ENCODE assay signal across 17 cellular contexts in the genomic region with DNA sequence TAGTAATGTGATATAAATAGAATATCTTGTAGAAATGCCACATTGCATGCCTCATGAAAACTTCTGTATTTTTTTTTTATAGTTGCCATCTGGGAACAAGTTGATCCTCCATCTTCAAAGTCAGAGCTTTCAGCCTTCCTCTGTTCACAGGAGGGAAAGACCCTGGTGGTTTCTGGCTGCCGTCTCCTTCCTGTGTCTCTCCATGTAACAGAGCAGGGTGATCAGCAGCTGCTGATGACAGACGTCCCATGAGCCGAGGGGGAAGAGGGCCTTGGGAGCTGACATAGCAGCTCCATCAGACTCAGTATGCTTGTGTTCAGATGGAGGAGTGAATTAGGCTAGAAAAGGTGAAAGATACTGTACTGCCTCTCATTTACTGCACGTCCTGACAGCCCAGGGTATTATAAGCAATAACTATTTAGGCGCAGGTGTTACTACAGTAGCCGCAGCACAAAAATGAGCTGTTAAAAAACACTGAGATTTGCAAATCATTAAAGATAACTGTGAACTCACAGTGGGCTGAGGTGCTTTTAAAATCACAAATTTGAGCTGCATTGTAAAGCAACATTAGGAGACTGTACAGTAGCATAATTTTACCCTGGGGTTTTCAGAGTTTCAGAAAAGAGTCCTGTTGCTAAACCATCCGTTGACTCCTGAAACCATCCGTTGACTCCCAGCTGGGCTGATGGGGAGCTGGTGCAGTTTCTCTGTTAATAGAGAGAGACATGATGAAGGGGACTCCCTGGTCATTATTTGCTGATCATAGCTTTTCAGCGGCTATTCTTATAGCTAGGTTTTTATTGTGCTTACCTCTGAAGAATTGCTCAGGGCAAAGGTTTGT.
DNase-seq lines count a peak whose midpoint lies in the region; ATAC-seq and TF ChIP-seq lines count a peak whose summit lies in the region.
"Had no signal": no experiment of that assay in that cellular context is flagged by ENCODE, and none has a peak within 500 bp of the region (broad histone marks: within the 10 kb centered on the region; RNA-seq: fewer than 3 reads in every experiment).

No MANE protein-coding gene starts in this region.

- peak; percentile 47 for DNase-seq in glutamatergic neuron
- no peak for DNase-seq in SW 1271 (lab: John Stamatoyannopoulos, UW)
- no peak for DNase-seq in NCI-H2196 treated with DMSO at 0.1 percent for 48 hours (lab: John Stamatoyannopoulos, UW; ENCODE audit: unreplicated experiment)
- DNase-seq: activated CD4-positive, alpha-beta T cell treated with anti-CD3 and anti-CD28 coated beads for 1 hour; BE2C; HCEC 1CT; naive B cell; NCI-H1417 treated with DMSO at 0.1 percent for 48 hours; NCI-H446; SHP77 treated with DMSO at 0.1 percent for 48 hours; stimulated activated naive CD4-positive, alpha-beta T cell treated with Interleukin-2 at 50 U/mL for 16 hours; upper lobe of left lung had no signal

- peaks cover 9% of the 10 kb centered on the region for H3K9me3 Mint-ChIP-seq in glutamatergic neuron (ENCODE audit: unreplicated experiment)
- H3K9me3 Mint-ChIP-seq: activated naive CD4-positive, alpha-beta T cell treated with anti-CD3 and anti-CD28 coated beads, Interleukin-2, amount 50 U/mL, for 24 hours had no signal

- peaks cover 1% of the 10 kb centered on the region for H3K27me3 Mint-ChIP-seq in glutamatergic neuron (ENCODE audit: unreplicated experiment)

- H3K36me3 Mint-ChIP-seq in glutamatergic neuron (ENCODE audit: unreplicated experiment) = no peaks in the 10 kb centered on the region
- H3K36me3 Mint-ChIP-seq: activated naive CD4-positive, alpha-beta T cell treated with anti-CD3 and anti-CD28 coated beads, Interleukin-2, amount 50 U/mL, for 24 hours; naive B cell had no signal

- H3K27ac Mint-ChIP-seq in glutamatergic neuron (ENCODE audit: unreplicated experiment) = peak overlapping the region; percentile 87
- H3K27ac Mint-ChIP-seq: activated naive CD4-positive, alpha-beta T cell treated with anti-CD3 and anti-CD28 coated beads, Interleukin-2, amount 50 U/mL, for 24 hours; naive B cell had no signal

- H3K4me3 Mint-ChIP-seq in glutamatergic neuron (ENCODE audit: unreplicated experiment) = peak overlapping the region; percentile 18
- H3K4me3 Mint-ChIP-seq: activated naive CD4-positive, alpha-beta T cell treated with anti-CD3 and anti-CD28 coated beads, Interleukin-2, amount 50 U/mL, for 24 hours; naive B cell had no signal

- no peak for TF ChIP-seq CTCF in glutamatergic neuron (IDR thresholded peaks at IDR 0.05; ENCODE audit: partially characterized antibody, unreplicated experiment)

- ATAC-seq in GM18517 (IDR thresholded peaks at IDR 0.05; ENCODE audit: unreplicated experiment) (peak; percentile 49), GM19463 (IDR thresholded peaks at IDR 0.05; ENCODE audit: unreplicated experiment) (peak; percentile 82), HG02973 (IDR thresholded peaks at IDR 0.05; ENCODE audit: unreplicated experiment) (peak; percentile 69), HG03432 (IDR thresholded peaks at IDR 0.05; ENCODE audit: unreplicated experiment) (no peak)

- H3K4me1 Mint-ChIP-seq in glutamatergic neuron (ENCODE audit: low read depth, unreplicated experiment) = peaks cover 22% of the 10 kb centered on the region
- H3K4me1 Mint-ChIP-seq: activated naive CD4-positive, alpha-beta T cell treated with anti-CD3 and anti-CD28 coated beads, Interleukin-2, amount 50 U/mL, for 24 hours; naive B cell had no signal
